ENCODE assay signal across 28 cellular contexts in the genomic region with DNA sequence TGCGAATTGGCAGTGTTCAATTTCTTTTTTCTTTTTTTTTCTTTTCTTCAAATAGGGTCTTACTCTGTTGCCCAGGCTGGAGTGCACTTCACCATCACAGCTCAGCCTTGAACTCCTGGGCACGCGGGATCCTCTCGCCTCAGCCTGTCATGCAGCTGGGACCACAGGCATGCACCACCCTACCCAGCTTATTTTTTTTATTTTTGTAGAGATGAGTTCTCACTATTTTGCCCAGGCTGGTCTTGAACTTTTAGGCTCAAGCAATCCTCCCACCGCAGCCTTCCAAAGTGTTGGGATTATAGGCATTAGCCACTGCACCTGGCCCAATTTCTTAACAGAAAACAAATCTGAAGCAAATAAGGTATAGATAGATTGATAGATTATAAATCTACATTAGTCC.
"Had no signal": no experiment of that assay in that cellular context is flagged by ENCODE, and none has a peak within 500 bp of the region (broad histone marks: within the 10 kb centered on the region; RNA-seq: fewer than 3 reads in every experiment).

No MANE protein-coding gene starts in this region.

- H3K4me3 ChIP-seq: stomach, suprapubic skin, testis, thoracic aorta, thyroid gland, tibial artery, tibial nerve, transverse colon, upper lobe of left lung, upper lobe of right lung, uterus, vagina had no signal

- DNase-seq: stimulated activated CD4-positive, alpha-beta T cell treated with anti-CD3 and anti-CD28 coated beads, Interleukin-2, amount 100 ng/mL, for 24 hours; stimulated activated CD4-positive, alpha-beta T cell treated with anti-CD3 and anti-CD28 coated beads, Interleukin-4, amount 100 ng/mL, for 1 hour; stimulated activated CD4-positive, alpha-beta T cell treated with anti-CD3 and anti-CD28 coated beads, Interleukin-4, amount 100 ng/mL, for 24 hours; stimulated activated CD4-positive, alpha-beta T cell treated with anti-CD3 and anti-CD28 coated beads, Interleukin-4, amount 100 ng/mL, for 4 hours; stimulated activated CD8-positive, alpha-beta memory T cell treated with anti-CD3 and anti-CD28 coated beads, Interleukin-4, amount 100 ng/mL, for 48 hours; stimulated activated naive B cell treated with anti-CD40 and anti-IgM and Interleukin-4, amounts not matched to agents 10 μg/mL and 1 μg/mL and 100 μg/mL, for 72 hours; stimulated activated naive CD4-positive, alpha-beta T cell; stimulated activated naive CD4-positive, alpha-beta T cell treated with Interleukin-2 at 50 U/mL for 16 hours; stimulated activated naive CD8-positive, alpha-beta T cell treated with anti-CD3 and anti-CD28 coated beads, Interleukin-15, amount 100 ng/mL, for 72 hours; stimulated activated naive CD8-positive, alpha-beta T cell treated with anti-CD3 and anti-CD28 coated beads, Interleukin-15, Interleukin-2, amounts not matched to agents 100 U/mL and 50 U/mL, for 24 hours; stomach; substantia nigra; testis; thyroid gland; tibial artery; transverse colon; trophoblast cell; upper lobe of left lung; upper lobe of right lung; uterus had no signal

- H3K27me3 Mint-ChIP-seq: stimulated activated naive B cell treated with anti-CD40 and anti-IgM and Interleukin-4, amounts not matched to agents 10 μg/mL and 1 μg/mL and 100 μg/mL, for 72 hours had no signal

- ATAC-seq: stimulated activated effector memory CD8-positive, alpha-beta T cell treated with anti-CD3 and anti-CD28 coated beads, Interleukin-12 subunit alpha, Interleukin-12 subunit beta, amount 100 ng/mL, for 72 hours; stimulated activated memory B cell treated with anti-CD40 and anti-IgM and Interleukin-4, amounts not matched to agents 10 μg/mL and 1 μg/mL and 100 μg/mL, for 72 hours; stimulated activated naive B cell treated with anti-CD40 and anti-IgM and Interleukin-4, amounts not matched to agents 10 μg/mL and 1 μg/mL and 100 μg/mL, for 72 hours; stimulated activated naive CD8-positive, alpha-beta T cell treated with anti-CD3 and anti-CD28 coated beads, Interleukin-15, amount 100 ng/mL, for 72 hours; stimulated activated naive CD8-positive, alpha-beta T cell treated with anti-CD3 and anti-CD28 coated beads, Interleukin-15, Interleukin-2, amounts not matched to agents 100 U/mL and 50 U/mL, for 24 hours; upper lobe of right lung had no signal

- H3K4me1 ChIP-seq: stomach, suprapubic skin, testis, thyroid gland, tibial artery, tibial nerve, transverse colon, upper lobe of left lung, upper lobe of right lung, uterus, vagina had no signal

- H3K9me3 ChIP-seq: suprapubic skin, testis, thoracic aorta, thyroid gland, tibial artery, transverse colon, upper lobe of right lung, uterus, vagina had no signal

- H3K27me3 ChIP-seq: stomach, suprapubic skin, testis, thyroid gland, tibial artery, tibial nerve, transverse colon, upper lobe of left lung, upper lobe of right lung, uterus, vagina had no signal

- FAIRE-seq: urothelium cell line had no signal

- H3K9me3 Mint-ChIP-seq: stimulated activated effector memory CD8-positive, alpha-beta T cell treated with anti-CD3 and anti-CD28 coated beads, Interleukin-12 subunit alpha, Interleukin-12 subunit beta, amount 100 ng/mL, for 72 hours; stimulated activated memory B cell treated with anti-CD40 and anti-IgM and Interleukin-4, amounts not matched to agents 10 μg/mL and 1 μg/mL and 100 μg/mL, for 72 hours; stimulated activated naive B cell treated with anti-CD40 and anti-IgM and Interleukin-4, amounts not matched to agents 10 μg/mL and 1 μg/mL and 100 μg/mL, for 72 hours; stimulated activated naive CD8-positive, alpha-beta T cell treated with anti-CD3 and anti-CD28 coated beads, Interleukin-15, amount 100 ng/mL, for 72 hours had no signal

- H3K36me3 ChIP-seq: stomach, suprapubic skin, thoracic aorta, thyroid gland, tibial artery, tibial nerve, transverse colon, upper lobe of left lung, upper lobe of right lung, uterus, vagina had no signal

- H3K27ac Mint-ChIP-seq: stimulated activated effector memory CD8-positive, alpha-beta T cell treated with anti-CD3 and anti-CD28 coated beads, Interleukin-12 subunit alpha, Interleukin-12 subunit beta, amount 100 ng/mL, for 72 hours; stimulated activated memory B cell treated with anti-CD40 and anti-IgM and Interleukin-4, amounts not matched to agents 10 μg/mL and 1 μg/mL and 100 μg/mL, for 72 hours; stimulated activated naive B cell treated with anti-CD40 and anti-IgM and Interleukin-4, amounts not matched to agents 10 μg/mL and 1 μg/mL and 100 μg/mL, for 72 hours; stimulated activated naive CD8-positive, alpha-beta T cell treated with anti-CD3 and anti-CD28 coated beads, Interleukin-15, amount 100 ng/mL, for 72 hours; stimulated activated naive CD8-positive, alpha-beta T cell treated with anti-CD3 and anti-CD28 coated beads, Interleukin-15, Interleukin-2, amounts not matched to agents 100 ng/mL and 50 ng/mL, for 24 hours had no signal

- H3K27ac ChIP-seq: stomach, suprapubic skin, testis, thoracic aorta, thyroid gland, tibial artery, tibial nerve, transverse colon, upper lobe of left lung, upper lobe of right lung, uterus, vagina had no signal

- H3K4me1 Mint-ChIP-seq: stimulated activated effector memory CD8-positive, alpha-beta T cell treated with anti-CD3 and anti-CD28 coated beads, Interleukin-12 subunit alpha, Interleukin-12 subunit beta, amount 100 ng/mL, for 72 hours; stimulated activated memory B cell treated with anti-CD40 and anti-IgM and Interleukin-4, amounts not matched to agents 10 μg/mL and 1 μg/mL and 100 μg/mL, for 72 hours; stimulated activated naive B cell treated with anti-CD40 and anti-IgM and Interleukin-4, amounts not matched to agents 10 μg/mL and 1 μg/mL and 100 μg/mL, for 72 hours; stimulated activated naive CD8-positive, alpha-beta T cell treated with anti-CD3 and anti-CD28 coated beads, Interleukin-15, amount 100 ng/mL, for 72 hours had no signal

- H3K36me3 Mint-ChIP-seq: stimulated activated effector memory CD8-positive, alpha-beta T cell treated with anti-CD3 and anti-CD28 coated beads, Interleukin-12 subunit alpha, Interleukin-12 subunit beta, amount 100 ng/mL, for 72 hours; stimulated activated memory B cell treated with anti-CD40 and anti-IgM and Interleukin-4, amounts not matched to agents 10 μg/mL and 1 μg/mL and 100 μg/mL, for 72 hours; stimulated activated naive B cell treated with anti-CD40 and anti-IgM and Interleukin-4, amounts not matched to agents 10 μg/mL and 1 μg/mL and 100 μg/mL, for 72 hours had no signal

- H3K4me3 Mint-ChIP-seq: stimulated activated effector memory CD8-positive, alpha-beta T cell treated with anti-CD3 and anti-CD28 coated beads, Interleukin-12 subunit alpha, Interleukin-12 subunit beta, amount 100 ng/mL, for 72 hours; stimulated activated memory B cell treated with anti-CD40 and anti-IgM and Interleukin-4, amounts not matched to agents 10 μg/mL and 1 μg/mL and 100 μg/mL, for 72 hours; stimulated activated naive B cell treated with anti-CD40 and anti-IgM and Interleukin-4, amounts not matched to agents 10 μg/mL and 1 μg/mL and 100 μg/mL, for 72 hours; stimulated activated naive CD8-positive, alpha-beta T cell treated with anti-CD3 and anti-CD28 coated beads, Interleukin-15, amount 100 ng/mL, for 72 hours; stimulated activated naive CD8-positive, alpha-beta T cell treated with anti-CD3 and anti-CD28 coated beads, Interleukin-15, Interleukin-2, amounts not matched to agents 100 ng/mL and 50 ng/mL, for 24 hours had no signal
